ENCODE assay signal across 16 cellular contexts in genomic region chr9:112323378-112323854, GRCh38.
"Had no signal": no experiment of that assay in that cellular context is flagged by ENCODE, and none has a peak within 500 bp of the region (broad histone marks: within the 10 kb centered on the region; RNA-seq: fewer than 3 reads in every experiment).

No MANE protein-coding gene starts in this region.

- ATAC-seq: activated naive CD4-positive, alpha-beta T cell treated with anti-CD3 and anti-CD28 coated beads, Interleukin-2, amount 50 U/mL, for 72 hours; body of pancreas; T-helper 17 cell had no signal

- H3K9me3 ChIP-seq: body of pancreas, upper lobe of left lung had no signal

- DNase-seq: activated CD4-positive, alpha-beta T cell treated with anti-CD3 and anti-CD28 coated beads, Interleukin-2, amount 10 ng/mL, durations not matched to agents 7 days and 5 days; activated CD8-positive, alpha-beta memory T cell treated with anti-CD3 and anti-CD28 coated beads for 24 hours; activated effector memory CD4-positive, alpha-beta T cell treated with Interleukin-2 at 50 U/mL for 16 hours; body of pancreas; central memory CD4-positive, alpha-beta T cell; cortex of kidney; effector CD4-positive, alpha-beta T cell; head of caudate nucleus; retina; stimulated activated CD4-positive, alpha-beta T cell treated with anti-CD3 and anti-CD28 coated beads, Interleukin-2, amount 100 ng/mL, for 48 hours; stimulated activated naive CD4-positive, alpha-beta T cell; T-helper 17 cell; upper lobe of left lung had no signal

- H2AFZ ChIP-seq: parathyroid adenoma had no signal

- H3K9ac ChIP-seq: parathyroid adenoma had no signal

- H3K4me1 ChIP-seq: parathyroid adenoma had no signal

- H3K4me3 Mint-ChIP-seq: activated CD4-positive, alpha-beta T cell treated with anti-CD3 and anti-CD28 coated beads, Interleukin-2, amount 10 ng/mL, durations not matched to agents 7 days and 5 days; T-helper 17 cell had no signal

- H3K4me3 ChIP-seq: body of pancreas, upper lobe of left lung had no signal

- H3K27ac Mint-ChIP-seq: activated CD4-positive, alpha-beta T cell treated with anti-CD3 and anti-CD28 coated beads, Interleukin-2, amount 10 ng/mL, durations not matched to agents 7 days and 5 days; activated naive CD4-positive, alpha-beta T cell treated with anti-CD3 and anti-CD28 coated beads, Interleukin-2, amount 50 U/mL, for 72 hours had no signal

- FAIRE-seq: frontal cortex had no signal

- H3K27ac ChIP-seq: parathyroid adenoma, upper lobe of left lung had no signal

- H3K27me3 Mint-ChIP-seq: activated CD4-positive, alpha-beta T cell treated with anti-CD3 and anti-CD28 coated beads, Interleukin-2, amount 10 ng/mL, durations not matched to agents 7 days and 5 days; T-helper 17 cell had no signal

- H3K36me3 ChIP-seq: upper lobe of left lung had no signal

- H3K27me3 ChIP-seq: body of pancreas, upper lobe of left lung had no signal
